In genomic region chr7:31192996-31193395, GRCh38 we compare ENCODE assay signal across 7 cellular contexts.
DNase-seq lines count a peak whose midpoint lies in the region; ATAC-seq and TF ChIP-seq lines count a peak whose summit lies in the region.

No MANE protein-coding gene starts in this region.

- no peaks in the 10 kb centered on the region for H3K4me1 ChIP-seq in osteoblast (ENCODE audit: insufficient read depth, low read length)

- TF ChIP-seq CTCF in GM10248 (IDR thresholded peaks at IDR 0.05; ENCODE audit: control extremely low read depth, extremely low read depth, low read depth, missing control alignments) = peak; percentile 45
- TF ChIP-seq CTCF in fibroblast of the aortic adventitia (IDR thresholded peaks at IDR 0.05; ENCODE audit: insufficient read depth, low read length) = peak; percentile 77
- peak; percentile 69 for TF ChIP-seq CTCF in osteoblast (IDR thresholded peaks at IDR 0.05; ENCODE audit: extremely low read depth, low read depth, low read length)

- no peaks in the 10 kb centered on the region for H3K27me3 ChIP-seq in osteoblast (ENCODE audit: insufficient read depth, low read length)

- H3K36me3 ChIP-seq in SK-N-MC (ENCODE audit: insufficient read depth, low read length) = no peaks in the 10 kb centered on the region
- no peaks in the 10 kb centered on the region for H3K36me3 ChIP-seq in osteoblast (ENCODE audit: insufficient read depth, low read length)

- peak; percentile 32 for DNase-seq in GM10248 (ENCODE audit: extremely low spot score)
- peak; percentile 56 for DNase-seq in M059J (ENCODE audit: low read depth)
- peak; percentile 65 for DNase-seq in SK-N-MC (ENCODE audit: low read depth, low spot score)
- DNase-seq in fibroblast of the aortic adventitia (ENCODE audit: low read depth) = peak; percentile 33
- peak; percentile 89 for DNase-seq in osteoblast (ENCODE audit: insufficient read length, low spot score, missing footprints)
- no peak for DNase-seq in NAMALWA (ENCODE audit: low spot score)

- CTCF ChIA-PET in GM10248 (lab: Yijun Ruan, JAX) = interaction anchor here (1.4 to 1.6 kb wide), 3 partner anchors 25 to 296 kb away, joined by 3 to 4 read pairs (median 3); no protein-coding TSS in a partner anchor

- H3K4me3 ChIP-seq in SK-N-MC = 0 out of 2 replicates have a peak overlapping the region, but pooled peaks have one; percentile 12
- H3K4me3 ChIP-seq in fibroblast of the aortic adventitia (ENCODE audit: low read depth, low read length) = no peak overlapping the region
- H3K4me3 ChIP-seq in osteoblast (ENCODE audit: insufficient read depth, low read length) = no peak overlapping the region

- H3K9me3 ChIP-seq in SK-N-MC (ENCODE audit: low read depth, low read length) (peaks cover 4% of the 10 kb centered on the region; the same call in 1 of the 2 replicates), osteoblast (ENCODE audit: low read depth, low read length) (no peaks in the 10 kb centered on the region)

- peak overlapping the region; percentile 9 for H2AFZ ChIP-seq in osteoblast (ENCODE audit: low read length)

- ATAC-seq in GM21390 (IDR thresholded peaks at IDR 0.05; ENCODE audit: unreplicated experiment) = no peak

- H3K4me2 ChIP-seq in osteoblast (ENCODE audit: insufficient read depth, low read length) = peak overlapping the region; percentile 7

- H3K79me2 ChIP-seq in osteoblast (ENCODE audit: insufficient read depth, low read length) = no peaks in the 10 kb centered on the region

- POLR2A ChIA-PET in GM10248 (lab: Yijun Ruan, JAX) = no interaction called here

- H4K20me1 ChIP-seq in osteoblast (ENCODE audit: insufficient read depth, low read length) = no peaks in the 10 kb centered on the region

- H3K27ac ChIP-seq in SK-N-MC (peak overlapping the region; percentile 73; the same call in 1 of the 2 replicates), osteoblast (ENCODE audit: low read depth, low read length) (no peak overlapping the region)

- peak overlapping the region; percentile 48 for H3K9ac ChIP-seq in SK-N-MC (ENCODE audit: insufficient read length)
